1 cellular context compared by ENCODE assay signal in genomic region chr16:56965939-56966515, GRCh38.
TF ChIP-seq lines count a peak whose summit lies in the region.

No MANE protein-coding gene starts in this region.

TF ChIP-seq in GM23338, 12 proteins besides CTCF, POLR2A, EP300 and RAD21:
- TF ChIP-seq NANOG (IDR thresholded peaks at IDR 0.05; ENCODE audit: borderline replicate concordance): no peak
- TF ChIP-seq ZNF462 (CRISPR knock-in tag; IDR thresholded peaks at IDR 0.05): no peak
- no peak for TF ChIP-seq EZH2 (IDR thresholded peaks at IDR 0.05; ENCODE audit: low read depth, unreplicated experiment)
- no peak for TF ChIP-seq POLR2AphosphoS5 (IDR thresholded peaks at IDR 0.05; ENCODE audit: low read depth)
- no peak for TF ChIP-seq JUNB (IDR thresholded peaks at IDR 0.05; ENCODE audit: unreplicated experiment)
- no peak for TF ChIP-seq EZH2phosphoT487 (IDR thresholded peaks at IDR 0.05; ENCODE audit: unreplicated experiment)
- TF ChIP-seq CREB1 (CRISPR knock-in tag; IDR thresholded peaks at IDR 0.05; ENCODE audit: low read depth): no peak
- TF ChIP-seq STAT1 (IDR thresholded peaks at IDR 0.05; ENCODE audit: unreplicated experiment): no peak
- TF ChIP-seq ZNF331 (CRISPR knock-in tag; IDR thresholded peaks at IDR 0.05; ENCODE audit: low read depth): no peak
- TF ChIP-seq REST (IDR thresholded peaks at IDR 0.05; ENCODE audit: unreplicated experiment): no peak
- no peak for TF ChIP-seq ETS1 (IDR thresholded peaks at IDR 0.05)
- TF ChIP-seq ZNF114 (CRISPR knock-in tag; IDR thresholded peaks at IDR 0.05): no peak
